ENCODE assay signal across 24 cellular contexts in the genomic region with DNA sequence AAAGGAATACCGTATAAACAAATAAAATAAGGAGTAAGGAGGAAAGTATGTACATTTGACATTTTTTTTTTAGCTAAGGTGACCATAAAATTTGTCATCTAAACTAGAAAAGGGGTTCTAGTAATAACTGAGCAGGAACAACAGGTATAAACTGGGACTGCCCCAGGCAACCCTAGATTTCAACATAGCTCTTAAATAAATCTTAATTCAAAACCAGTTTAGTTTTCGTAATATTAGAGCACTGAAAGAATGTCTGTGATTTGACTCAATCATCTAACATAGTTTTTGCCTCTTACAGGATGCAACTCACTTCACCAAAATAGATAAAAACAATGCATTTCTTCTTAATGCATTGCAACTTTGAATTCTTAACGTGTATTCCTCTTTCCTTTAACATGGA.
DNase-seq lines count a peak whose midpoint lies in the region; TF ChIP-seq lines count a peak whose summit lies in the region.
"Had no signal": no experiment of that assay in that cellular context is flagged by ENCODE, and none has a peak within 500 bp of the region (broad histone marks: within the 10 kb centered on the region; RNA-seq: fewer than 3 reads in every experiment).

No MANE protein-coding gene starts in this region.

- DNase-seq in M059J (ENCODE audit: low read depth) = peak; percentile 11
- DNase-seq in ascending aorta (ENCODE audit: low spot score in 2 of 2) = no peak
- no peak for DNase-seq in esophagus muscularis mucosa (ENCODE audit: extremely low spot score)
- peak; percentile 45 for DNase-seq in renal cortical epithelial cell (ENCODE audit: low read depth)
- DNase-seq in prostate gland (ENCODE audit: low spot score) = no peak
- no peak for DNase-seq in HEK293T (ENCODE audit: extremely low spot score)
- no peak for DNase-seq in NCI-H2029 (lab: John Stamatoyannopoulos, UW)
- DNase-seq: activated CD4-positive, alpha-beta memory T cell treated with anti-CD3 and anti-CD28 coated beads, Interleukin-2, amount 10 ng/mL, durations not matched to agents 7 days and 5 days; activated CD4-positive, alpha-beta T cell treated with anti-CD3 and anti-CD28 coated beads for 1 hour; activated CD8-positive, alpha-beta memory T cell treated with anti-CD3 and anti-CD28 coated beads, Interleukin-2, amount 50 U/mL, for 48 hours; activated naive CD4-positive, alpha-beta T cell treated with Interleukin-2 at 50 U/mL for 16 hours; effector memory CD4-positive, alpha-beta T cell; NCI-H1417; NCI-H2029 treated with DMSO at 0.1 percent for 48 hours; NCI-H526; nephron progenitor cell; stimulated activated CD4-positive, alpha-beta T cell treated with anti-CD3 and anti-CD28 coated beads, Interleukin-1b, Interleukin-23, amount 100 ng/mL, for 48 hours; stimulated activated naive CD8-positive, alpha-beta T cell treated with anti-CD3 and anti-CD28 coated beads, Interleukin-15, amount 100 ng/mL, for 72 hours had no signal

- H3K27ac ChIP-seq in ascending aorta (peak overlapping the region; percentile 64 to 84), esophagus muscularis mucosa (replicated peaks in 1 of 4) (peak overlapping the region in 3 of 4 donors; percentile 57 to 75 (median 69)), prostate gland (no peak overlapping the region)
- H3K27ac ChIP-seq: BLaER1 treated with 17β-estradiol and CSF1 and Interleukin-3, amounts not matched to agents 10 nM and 100 nM; KMS-11; pancreas; vagina had no signal

- TF ChIP-seq EP300 in esophagus muscularis mucosa (IDR thresholded peaks at IDR 0.05) = no peak

- TF ChIP-seq POLR2A in esophagus muscularis mucosa (IDR thresholded peaks at IDR 0.05; ENCODE audit: low read depth) (no peak), prostate gland (IDR thresholded peaks at IDR 0.05) (no peak)

- peaks cover 0 to 20% of the 10 kb centered on the region in 2 donors for H3K4me1 ChIP-seq in ascending aorta
- H3K4me1 ChIP-seq in esophagus muscularis mucosa = peaks cover 19 to 44% (median 43%) of the 10 kb centered on the region in 4 donors
- no peaks in the 10 kb centered on the region for H3K4me1 ChIP-seq in prostate gland (replicated peaks)
- H3K4me1 ChIP-seq: BLaER1 treated with 17β-estradiol and CSF1 and Interleukin-3, amounts not matched to agents 10 nM and 100 nM; body of pancreas; pancreas had no signal

- H3K4me3 ChIP-seq in ascending aorta (no peak overlapping the region), esophagus muscularis mucosa (no peak overlapping the region), prostate gland (no peak overlapping the region)
- H3K4me3 ChIP-seq: BLaER1 treated with 17β-estradiol and CSF1 and Interleukin-3, amounts not matched to agents 10 nM and 100 nM; body of pancreas; GM12878; pancreas; vagina had no signal

- H3K36me3 ChIP-seq in ascending aorta = no peaks in the 10 kb centered on the region
- H3K36me3 ChIP-seq in esophagus muscularis mucosa = no peaks in the 10 kb centered on the region
- no peaks in the 10 kb centered on the region for H3K36me3 ChIP-seq in prostate gland
- H3K36me3 ChIP-seq: BLaER1 treated with 17β-estradiol and CSF1 and Interleukin-3, amounts not matched to agents 10 nM and 100 nM; pancreas; vagina had no signal

- TF ChIP-seq CTCF in ascending aorta (IDR thresholded peaks at IDR 0.05) (no peak), esophagus muscularis mucosa (IDR thresholded peaks at IDR 0.05) (no peak), prostate gland (IDR thresholded peaks at IDR 0.05) (no peak)

- H3K9me3 ChIP-seq in ascending aorta (no peaks in the 10 kb centered on the region), esophagus muscularis mucosa (no peaks in the 10 kb centered on the region), prostate gland (no peaks in the 10 kb centered on the region)
- H3K9me3 ChIP-seq: BLaER1 treated with 17β-estradiol and CSF1 and Interleukin-3, amounts not matched to agents 10 nM and 100 nM; body of pancreas; pancreas; vagina had no signal

- 88% methylated on average over 3 of the region's 3 CpGs for WGBS in esophagus muscularis mucosa
- 74% methylated on average over 3 of the region's 3 CpGs for WGBS in prostate gland

- POLR2A ChIA-PET in HEK293T (lab: Yijun Ruan, JAX) = no interaction called here

- intact Hi-C loops in ascending aorta (cut with DNase I) (loop anchor here (5.0 kb wide), 1 partner anchor 81 kb away; no protein-coding TSS in a partner anchor), esophagus muscularis mucosa (cut with DNase I) (no loop called here), prostate gland (cut with DNase I) (loop anchor here (10.0 kb wide), 1 partner anchor 604 kb away; no protein-coding TSS in a partner anchor)

- H3K27me3 ChIP-seq in ascending aorta = no peaks in the 10 kb centered on the region
- H3K27me3 ChIP-seq in esophagus muscularis mucosa = no peaks in the 10 kb centered on the region
- H3K27me3 ChIP-seq in prostate gland (replicated peaks; ENCODE audit: insufficient read depth) = no peaks in the 10 kb centered on the region
- H3K27me3 ChIP-seq: BLaER1 treated with 17β-estradiol and CSF1 and Interleukin-3, amounts not matched to agents 10 nM and 100 nM; body of pancreas; pancreas; vagina had no signal

- CTCF ChIA-PET in HEK293T (lab: Yijun Ruan, JAX) = no interaction called here

TF ChIP-seq in HEK293T, 16 proteins besides CTCF, POLR2A, EP300 and RAD21:
- TF ChIP-seq ZNF384 (IDR thresholded peaks at IDR 0.05) (no peak), FOXK2 (IDR thresholded peaks at IDR 0.05) (no peak), ARNT (IDR thresholded peaks at IDR 0.05) (no peak), NFRKB (IDR thresholded peaks at IDR 0.05) (no peak), SP1 (IDR thresholded peaks at IDR 0.05) (no peak), TARDBP (IDR thresholded peaks at IDR 0.05) (no peak), LEF1 (IDR thresholded peaks at IDR 0.05; ENCODE audit: borderline replicate concordance) (no peak), CTBP1 (IDR thresholded peaks at IDR 0.05; ENCODE audit: borderline replicate concordance) (no peak), FOXM1 (IDR thresholded peaks at IDR 0.05; ENCODE audit: borderline replicate concordance) (no peak), SUZ12 (IDR thresholded peaks at IDR 0.05) (no peak)
- TF ChIP-seq, protein P1, sequence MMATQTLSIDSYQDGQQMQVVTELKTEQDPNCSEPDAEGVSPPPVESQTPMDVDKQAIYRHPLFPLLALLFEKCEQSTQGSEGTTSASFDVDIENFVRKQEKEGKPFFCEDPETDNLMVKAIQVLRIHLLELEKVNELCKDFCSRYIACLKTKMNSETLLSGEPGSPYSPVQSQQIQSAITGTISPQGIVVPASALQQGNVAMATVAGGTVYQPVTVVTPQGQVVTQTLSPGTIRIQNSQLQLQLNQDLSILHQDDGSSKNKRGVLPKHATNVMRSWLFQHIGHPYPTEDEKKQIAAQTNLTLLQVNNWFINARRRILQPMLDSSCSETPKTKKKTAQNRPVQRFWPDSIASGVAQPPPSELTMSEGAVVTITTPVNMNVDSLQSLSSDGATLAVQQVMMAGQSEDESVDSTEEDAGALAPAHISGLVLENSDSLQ (IDR thresholded peaks at IDR 0.05) = no peak
TF ChIP-seq in HEK293T: peak in this region for 0.

Comparison
In these comparisons a context has a peak if more than half of its experiments do, and no peak if none do; other contexts are left out.
1. DNase-seq: peak in M059J (single experiment) and renal cortical epithelial cell (single experiment); none in ascending aorta (0 of 2), esophagus muscularis mucosa (single experiment), prostate gland (single experiment), HEK293T (single experiment) and NCI-H2029 (single experiment).
2. H3K27ac ChIP-seq: peak in ascending aorta (2 of 2) and esophagus muscularis mucosa (3 of 4); none in prostate gland (0 of 2).